ENCODE assay signal across 9 cellular contexts in the genomic region with DNA sequence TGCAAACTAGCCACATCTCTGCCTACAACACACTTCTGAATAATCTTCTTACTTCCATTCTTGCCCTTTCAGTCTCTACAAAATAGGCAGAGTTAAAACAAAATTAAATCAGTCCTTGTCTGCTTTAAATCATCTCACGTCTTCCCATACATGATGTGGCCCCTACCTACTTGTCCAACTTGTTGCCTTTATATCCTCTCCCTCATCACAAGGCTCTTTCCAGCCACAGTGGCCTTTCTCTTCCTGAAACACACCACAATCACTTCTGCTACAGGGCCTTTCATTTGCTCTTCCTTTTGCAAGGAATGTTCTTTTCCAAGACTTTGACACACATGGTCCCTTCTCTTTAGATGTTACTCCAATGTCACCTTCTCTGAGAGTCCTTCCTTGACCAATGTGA. TPM values are rescaled to one million over a fixed set of nuclear protein-coding genes. Genes with fewer than 3 reads are reported as not detected.
A peak's percentile ranks its signal among the peaks of the same experiment; 100 is the strongest.
DNase-seq lines count a peak whose midpoint lies in the region; ATAC-seq, FAIRE-seq and TF ChIP-seq lines count a peak whose summit lies in the region.
"Had no signal": no experiment of that assay in that cellular context is flagged by ENCODE, and none has a peak within 500 bp of the region (broad histone marks: within the 10 kb centered on the region; RNA-seq: fewer than 3 reads in every experiment).

No MANE protein-coding gene starts in this region.

- BruUV-seq in Panc1 (replicated peaks; lab: Mats Ljungman, UMichigan) = TSS peak; percentile 67

- H3K27ac ChIP-seq in Panc1 (ENCODE audit: low read length) = peak overlapping the region; percentile 92
- H3K27ac ChIP-seq in spleen = peak overlapping the region in 4 of 8 donors; percentile 97 to 98 (median 98)

- CTCF ChIA-PET in Panc1 (lab: Charles Lee) = no interaction called here

- TF ChIP-seq POLR2A in spleen (IDR thresholded peaks at IDR 0.05) = no peak

- no peak for TF ChIP-seq CTCF in Panc1 (IDR thresholded peaks at IDR 0.05)
- TF ChIP-seq CTCF in foreskin fibroblast (IDR thresholded peaks at IDR 0.05; ENCODE audit: low read depth, low read length) = no peak
- TF ChIP-seq CTCF in spleen (IDR thresholded peaks at IDR 0.05 in 8 of 11, conservative IDR thresholded peaks at IDR 0.05 in 3 of 11) = no peak

- ATAC-seq in Panc1 (no peak), HG03175 (IDR thresholded peaks at IDR 0.05; ENCODE audit: unreplicated experiment) (no peak)

- POLR2A ChIA-PET in Panc1 (lab: Charles Lee) = no interaction called here

- peak; percentile 90 for FAIRE-seq in GM19239 (lab: Jason Lieb, UNC)

- H3K4me1 ChIP-seq in Panc1 (ENCODE audit: control insufficient read depth, insufficient read depth, low read length) (peaks cover 29% of the 10 kb centered on the region), spleen (peaks cover 34 to 75% (median 69%) of the 10 kb centered on the region in 6 donors)

- intact Hi-C loops in Panc1 (cut with micrococcal nuclease; ENCODE audit: unreplicated experiment) (no loop called here), spleen (cut with DNase I; ENCODE audit: low total_unique reads) (no loop called here)

- DNase-seq in GM19239 (ENCODE audit: insufficient read length, low spot score) = no peak
- DNase-seq in Panc1 (ENCODE audit: low read depth, low spot score) = no peak
- no peak for DNase-seq in foreskin fibroblast
- DNase-seq in spleen = no peak
- no peak for DNase-seq in activated gamma-delta T cell (lab: John Stamatoyannopoulos, UW)
- no peak for DNase-seq in activated naive CD4-positive, alpha-beta T cell (lab: John Stamatoyannopoulos, UW)
- no peak for DNase-seq in NCI-H345 (lab: John Stamatoyannopoulos, UW)
- DNase-seq: nephron progenitor cell had no signal

- peak overlapping the region; percentile 79 to 92 for H3K4me3 ChIP-seq in Panc1 (ENCODE audit: low read depth in 2 of 2, low read length in 2 of 2)
- H3K4me3 ChIP-seq in foreskin fibroblast (ENCODE audit: low read depth in 1 of 2, low read length in 2 of 2) = peak overlapping the region; percentile 89 to 93
- H3K4me3 ChIP-seq in spleen = peak overlapping the region; percentile 48 to 98 (median 94)

- H3K27me3 ChIP-seq in Panc1 (ENCODE audit: control insufficient read depth, insufficient read depth, low read length) = no peaks in the 10 kb centered on the region
- no peaks in the 10 kb centered on the region for H3K27me3 ChIP-seq in spleen (replicated peaks in 1 of 7)

- in situ Hi-C loops in Panc1 (cut with HindIII; ENCODE audit: low pct_unique_long_range_greater_than_20kb, low sequenced_read_pairs) = no loop called here

- H3K9me3 ChIP-seq in Panc1 (ENCODE audit: control insufficient read depth, insufficient read depth, low read depth, low read length) = no peaks in the 10 kb centered on the region
- no peaks in the 10 kb centered on the region for H3K9me3 ChIP-seq in spleen

- 6 to 13% (median 11%) methylated on average over 1 of the region's 1 CpG for WGBS in spleen, 5 donors

- H3K36me3 ChIP-seq in Panc1 (ENCODE audit: control insufficient read depth, insufficient read depth, low read length) (peaks cover 11% of the 10 kb centered on the region), spleen (peaks cover 0 to 10% (median 0%) of the 10 kb centered on the region in 6 donors)

RNA-seq across cellular contexts. Expression of gene RBM26, which starts 1.7 kb away (rescaled TPM):
- 32.2 TPM for total RNA-seq in Panc1 (2021; ENCODE audit: unreplicated experiment)
- 13.4 TPM for polyA plus RNA-seq in Panc1 (2012; ENCODE audit: insufficient read length)
- total RNA-seq in spleen = 10 to 100 TPM; 56.3 to 87.6 (median 65.0) TPM
- 10 to 100 TPM; 25.6 to 38.4 (median 30.7) TPM for polyA plus RNA-seq in spleen
